ENCODE assay signal across 23 cellular contexts in genomic region chr14:100785338-100785615, GRCh38. TPM values are rescaled to one million over a fixed set of nuclear protein-coding genes. Genes with fewer than 3 reads are reported as not detected.
"Had no signal": no experiment of that assay in that cellular context is flagged by ENCODE, and none has a peak within 500 bp of the region (broad histone marks: within the 10 kb centered on the region; RNA-seq: fewer than 3 reads in every experiment).

No MANE protein-coding gene starts in this region.

- ATAC-seq: activated naive CD4-positive, alpha-beta T cell treated with anti-CD3 and anti-CD28 coated beads, Interleukin-2, amount 50 U/mL, for 72 hours; activated naive CD8-positive, alpha-beta T cell treated with anti-CD3 and anti-CD28 coated beads, Interleukin-2, amount 50 U/mL, for 24 hours; activated T-cell treated with anti-CD3 and anti-CD28 coated beads, Interleukin-2, amount 50 U/mL, for 4 hours; Panc1; SK-N-SH treated with all-trans-retinoic acid at 6 μM for 48 hours had no signal

- H3K9me3 Mint-ChIP-seq: activated naive CD4-positive, alpha-beta T cell treated with anti-CD3 and anti-CD28 coated beads, Interleukin-2, amount 50 U/mL, for 72 hours; activated naive CD8-positive, alpha-beta T cell treated with anti-CD3 and anti-CD28 coated beads, Interleukin-2, amount 50 U/mL, for 24 hours; activated T-cell treated with anti-CD3 and anti-CD28 coated beads, Interleukin-2, amount 50 U/mL, for 4 hours; T-helper 1 cell treated with Interleukin-12 subunit alpha and Interleukin-12 subunit beta and Interleukin-4 antibody, amounts not matched to agents 30 μg/mL and 1 μg/mL, for 36 hours had no signal

- DNase-seq: activated CD4-positive, alpha-beta T cell treated with anti-CD3 and anti-CD28 coated beads for 48 hours; activated CD4-positive, alpha-beta T cell treated with anti-CD3 and anti-CD28 coated beads, Interleukin-2, amount 50 U/mL, for 4 hours; activated CD4-positive, CD25-positive, alpha-beta regulatory T cell treated with anti-CD3 and anti-CD28 coated beads, Interleukin-2, amount 50 U/mL, for 72 hours; activated effector memory CD4-positive, alpha-beta T cell treated with anti-CD3 and anti-CD28 coated beads, Interleukin-2, amount 50 U/mL, for 16 hours; activated naive CD4-positive, alpha-beta T cell treated with Interleukin-2 at 50 U/mL for 16 hours; activated naive CD8-positive, alpha-beta T cell treated with anti-CD3 and anti-CD28 coated beads, Interleukin-2, amount 50 U/mL, for 24 hours; activated T-cell treated with anti-CD3 and anti-CD28 coated beads, Interleukin-2, amount 50 U/mL, for 4 hours; amniotic stem cell; brain microvascular endothelial cell; MG63; MV-4-11; NCI-H1436; NCI-H2029 treated with DMSO at 0.1 percent for 48 hours; NK-92 treated with Interleukin-12 subunit alpha and Interleukin-12 subunit beta, amount 100 ng/mL, for 24 hours; OCI-M1; RPMI8226 had no signal

- H3K4me3 Mint-ChIP-seq: activated naive CD8-positive, alpha-beta T cell treated with anti-CD3 and anti-CD28 coated beads, Interleukin-2, amount 50 U/mL, for 24 hours; activated T-cell treated with anti-CD3 and anti-CD28 coated beads, Interleukin-2, amount 50 U/mL, for 4 hours; T-helper 1 cell treated with Interleukin-12 subunit alpha and Interleukin-12 subunit beta and Interleukin-4 antibody, amounts not matched to agents 30 μg/mL and 1 μg/mL, for 36 hours had no signal

- H3K27me3 ChIP-seq: brain microvascular endothelial cell, cardiac muscle cell, MG63, SJSA1 had no signal

- H3K27ac Mint-ChIP-seq: activated naive CD8-positive, alpha-beta T cell treated with anti-CD3 and anti-CD28 coated beads, Interleukin-2, amount 50 U/mL, for 24 hours; T-helper 1 cell treated with Interleukin-12 subunit alpha and Interleukin-12 subunit beta and Interleukin-4 antibody, amounts not matched to agents 30 μg/mL and 1 μg/mL, for 36 hours had no signal

- H3K4me3 ChIP-seq: cardiac muscle cell, MG63, SJSA1 had no signal

- H3K27me3 Mint-ChIP-seq: activated naive CD8-positive, alpha-beta T cell treated with anti-CD3 and anti-CD28 coated beads, Interleukin-2, amount 50 U/mL, for 24 hours had no signal

- H3K27ac ChIP-seq: brain microvascular endothelial cell, cardiac muscle cell, SJSA1 had no signal

- H3K4me1 Mint-ChIP-seq: activated naive CD8-positive, alpha-beta T cell treated with anti-CD3 and anti-CD28 coated beads, Interleukin-2, amount 50 U/mL, for 24 hours had no signal

- H3K36me3 Mint-ChIP-seq: activated naive CD4-positive, alpha-beta T cell treated with anti-CD3 and anti-CD28 coated beads, Interleukin-2, amount 50 U/mL, for 72 hours had no signal

- H3K36me3 ChIP-seq: brain microvascular endothelial cell, cardiac muscle cell, MG63, SJSA1 had no signal

- H3K9me3 ChIP-seq: MG63, SJSA1 had no signal

RNA-seq across cellular contexts. Expression of gene MEG3, which starts 40.6 kb away (rescaled TPM):
- total RNA-seq: activated naive CD4-positive, alpha-beta T cell treated with anti-CD3 and anti-CD28 coated beads, Interleukin-2, amount 50 U/mL, for 72 hours; astrocyte; cardiac muscle cell had no signal

RNA-seq across cellular contexts. Expression of gene DLK1, which starts 58.6 kb away (rescaled TPM):
- total RNA-seq: activated naive CD4-positive, alpha-beta T cell treated with anti-CD3 and anti-CD28 coated beads, Interleukin-2, amount 50 U/mL, for 72 hours; SJSA1 had no signal
